Comparison of ENCODE assay signal across 8 cellular contexts in genomic region chr4:70992354-70992753, GRCh38. TPM values are rescaled to one million over a fixed set of nuclear protein-coding genes. Genes with fewer than 3 reads are reported as not detected.
DNase-seq lines count a peak whose midpoint lies in the region; ATAC-seq, FAIRE-seq and TF ChIP-seq lines count a peak whose summit lies in the region.

No MANE protein-coding gene starts in this region.

- TF ChIP-seq POLR2A in GM12891 (IDR thresholded peaks at IDR 0.05; ENCODE audit: low read depth, low read length): no peak
- no peak for TF ChIP-seq POLR2A in ovary (IDR thresholded peaks at IDR 0.05)

- FAIRE-seq in GM12891 (lab: Jason Lieb, UNC) (peak; percentile 45), pancreas (lab: Jason Lieb, UNC) (no peak)

- H3K9me3 ChIP-seq in colonic mucosa (no peaks in the 10 kb centered on the region), pancreas (no peaks in the 10 kb centered on the region), ovary (no peaks in the 10 kb centered on the region)

- TF ChIP-seq CTCF in colonic mucosa (IDR thresholded peaks at IDR 0.05): no peak
- no peak for TF ChIP-seq CTCF in pancreas (IDR thresholded peaks at IDR 0.05)
- no peak for TF ChIP-seq CTCF in ovary (IDR thresholded peaks at IDR 0.05)
- TF ChIP-seq CTCF in GM10248 (IDR thresholded peaks at IDR 0.05; ENCODE audit: control extremely low read depth, extremely low read depth, low read depth, missing control alignments): no peak

- POLR2A ChIA-PET in GM10248 (lab: Yijun Ruan, JAX): no interaction called here

- H3K36me3 ChIP-seq in colonic mucosa (no peaks in the 10 kb centered on the region), pancreas (no peaks in the 10 kb centered on the region), ovary (no peaks in the 10 kb centered on the region)

- intact Hi-C loops in colonic mucosa (cut with DNase I) (loop anchor here (5.0 to 10.0 kb wide), 2 partner anchors 88 to 150 kb away; partner anchors contain the start of gene MOB1B), pancreas (cut with DNase I) (no loop called here), ovary (cut with DNase I) (loop anchor here in 3 of 4 donors (5.0 to 10.0 kb wide), 3 partner anchors 88 to 158 kb away; partner anchors contain the start of genes GRSF1 (in 3 of the 3) and MOB1B (in 1 of the 3))

- no peak overlapping the region for H3K4me3 ChIP-seq in colonic mucosa
- H3K4me3 ChIP-seq in pancreas: peak overlapping the region in 3 of 4 donors; percentile 60 to 63 (median 62)
- H3K4me3 ChIP-seq in ovary: no peak overlapping the region

- no peak for TF ChIP-seq EP300 in ovary (IDR thresholded peaks at IDR 0.05)

- H3K4me1 ChIP-seq in colonic mucosa (no peaks in the 10 kb centered on the region), pancreas (peaks cover 0 to 5% (median 0%) of the 10 kb centered on the region in 3 donors), ovary (ENCODE audit: insufficient read depth) (peaks cover 4% of the 10 kb centered on the region)

- peak; percentile 7 to 47 (median 20) for ATAC-seq in pancreas

- no peak for DNase-seq in GM12891 (ENCODE audit: insufficient read length, low spot score)
- peak; percentile 27 for DNase-seq in NCI-H146 treated with DMSO at 0.1 percent for 48 hours (lab: John Stamatoyannopoulos, UW; ENCODE audit: unreplicated experiment)
- peak; percentile 48 for DNase-seq in colonic mucosa
- DNase-seq in pancreas: peak in 3 of 6 donors; percentile 19 to 52 (median 29)
- DNase-seq in ovary: no peak
- no peak for DNase-seq in stimulated activated CD8-positive, alpha-beta memory T cell treated with anti-CD3 and anti-CD28 coated beads, Interleukin-4, amount 100 ng/mL, for 48 hours
- DNase-seq in GM10248 (ENCODE audit: extremely low spot score): no peak
- DNase-seq in Kasumi-1 (lab: John Stamatoyannopoulos, UW): no peak

- H3K27ac ChIP-seq in colonic mucosa (peak overlapping the region; percentile 83), pancreas (peak overlapping the region; percentile 67 to 89 (median 84)), ovary (no peak overlapping the region)

- H3K9ac ChIP-seq in colonic mucosa (ENCODE audit: low read depth in 2 of 2, low read length in 2 of 2): peak overlapping the region in 1 of 2 donors; percentile 89

- no peaks in the 10 kb centered on the region for H3K27me3 ChIP-seq in colonic mucosa
- H3K27me3 ChIP-seq in pancreas: no peaks in the 10 kb centered on the region
- H3K27me3 ChIP-seq in ovary: no peaks in the 10 kb centered on the region

- CTCF ChIA-PET in GM10248 (lab: Yijun Ruan, JAX): interaction anchor here (6.1 kb wide), 1 partner anchor 15 kb away, joined by 73 read pairs; no protein-coding TSS in a partner anchor

- 47 to 49% methylated on average over 5 of the region's 5 CpGs for WGBS in pancreas, 2 donors
- WGBS in ovary, 3 donors: 88% methylated on average over 5 of the region's 5 CpGs

TF ChIP-seq in GM12891, 5 proteins besides CTCF, POLR2A, EP300 and RAD21:
- TF ChIP-seq SPI1 (IDR thresholded peaks at IDR 0.05; ENCODE audit: low read depth, low read length) (no peak), TAF1 (IDR thresholded peaks at IDR 0.05; ENCODE audit: low read depth, low read length) (no peak), POLR2AphosphoS5 (IDR thresholded peaks at IDR 0.05; ENCODE audit: low read depth, low read length) (no peak; the same call in 1 of the 2 replicates), PAX5 (IDR thresholded peaks at IDR 0.05; ENCODE audit: insufficient read depth, low read length, severe bottlenecking) (no peak), POU2F2 (IDR thresholded peaks at IDR 0.05; ENCODE audit: low read depth, low read length) (no peak)
TF ChIP-seq in GM12891: peak in this region for 0.

RNA-seq across cellular contexts. Expression of gene DCK, which starts 1.1 kb away (rescaled TPM):
- polyA plus RNA-seq in GM12891 (2012; ENCODE audit: low read depth, missing spikeins): 6.2 TPM
- 10 to 100 TPM; 15.0 to 19.1 TPM for total RNA-seq in colonic mucosa
- total RNA-seq in pancreas: 1 to 10 TPM; 1.7 to 8.9 (median 4.1) TPM
- polyA plus RNA-seq in pancreas: 1 to 10 TPM; 3.1 to 8.1 TPM
- 10 to 100 TPM in 3 of 7 donors, 1 to 10 TPM in 4; 5.5 to 12.2 (median 10.0) TPM for total RNA-seq in ovary
- 10 to 100 TPM in 1 of 2 donors, 1 to 10 TPM in 1; 9.1 to 12.8 TPM for polyA plus RNA-seq in ovary

Comparison
In these comparisons a context has a peak if more than half of its experiments do, and no peak if none do; other contexts are left out.
1. DNase-seq: peak in NCI-H146 treated with DMSO at 0.1 percent for 48 hours (single experiment) and colonic mucosa (single experiment); none in GM12891 (single experiment), ovary (0 of 5), stimulated activated CD8-positive, alpha-beta memory T cell treated with anti-CD3 and anti-CD28 coated beads, Interleukin-4, amount 100 ng/mL, for 48 hours (single experiment), GM10248 (single experiment) and Kasumi-1 (0 of 2).
2. H3K27ac ChIP-seq: peak in colonic mucosa (single experiment) and pancreas (4 of 4); none in ovary (0 of 2).
3. H3K4me3 ChIP-seq: peak in pancreas (3 of 4); none in colonic mucosa (single experiment) and ovary (single experiment).
4. intact Hi-C loops: an anchor here in colonic mucosa (5.0 to 10.0 kb wide) and ovary (5.0 to 10.0 kb wide); none called in pancreas.